ENCODE assay signal across 22 cellular contexts in the genomic region with DNA sequence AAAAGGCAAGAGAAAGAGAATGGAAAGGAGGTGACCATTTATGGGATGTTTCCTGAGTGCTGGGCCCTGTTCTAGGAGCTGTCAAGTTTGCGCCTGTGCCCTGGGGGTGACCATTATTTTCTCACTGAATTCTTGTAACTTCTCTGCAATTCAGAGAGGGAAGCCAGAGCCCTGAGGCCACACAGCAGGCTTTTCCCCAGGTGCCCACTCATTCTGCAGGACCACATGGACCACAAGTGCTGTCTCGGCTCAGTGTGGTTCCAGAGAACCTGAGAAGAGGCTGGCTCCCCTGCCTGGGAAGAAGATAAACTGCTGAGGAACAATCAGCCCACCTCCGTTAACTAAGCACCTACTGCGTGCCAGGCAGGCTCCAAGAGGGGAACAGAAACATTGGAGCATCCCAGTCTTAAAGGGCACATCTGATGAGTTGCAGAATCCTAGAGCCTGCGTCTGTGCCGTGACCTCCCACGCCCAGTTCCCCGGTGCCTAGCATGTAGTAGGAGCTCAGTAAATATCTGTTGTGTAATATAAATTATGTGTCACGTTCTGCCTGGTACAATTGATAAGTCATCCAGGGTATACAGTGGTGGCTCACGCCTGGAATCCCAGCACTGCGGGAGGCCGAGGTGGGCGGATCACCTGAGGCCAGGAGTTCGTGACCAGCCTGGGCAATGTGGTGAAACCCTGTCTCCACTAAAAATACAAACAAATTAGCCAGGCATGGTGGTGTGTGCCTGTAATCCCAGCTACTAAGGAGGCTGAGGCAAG. TPM values are rescaled to one million over a fixed set of nuclear protein-coding genes. Genes with fewer than 3 reads are reported as not detected.
"Had no signal": no experiment of that assay in that cellular context is flagged by ENCODE, and none has a peak within 500 bp of the region (broad histone marks: within the 10 kb centered on the region; RNA-seq: fewer than 3 reads in every experiment).

No MANE protein-coding gene starts in this region.

- H3K4me1 ChIP-seq: pancreas had no signal

- ATAC-seq: activated T-cell treated with anti-CD3 and anti-CD28 coated beads, Interleukin-2, amount 50 U/mL, for 72 hours; pancreas; stimulated activated naive B cell treated with anti-CD40 and anti-IgM and Interleukin-4, amounts not matched to agents 10 μg/mL and 1 μg/mL and 100 μg/mL, for 72 hours; T-helper 17 cell had no signal

- H3K27ac ChIP-seq: coronary artery, pancreas, tibial nerve had no signal

- H3K4me1 Mint-ChIP-seq: activated CD4-positive, alpha-beta memory T cell treated with anti-CD3 and anti-CD28 coated beads, Interleukin-2, amount 10 ng/mL, durations not matched to agents 7 days and 5 days; stimulated activated naive B cell treated with anti-CD40 and anti-IgM and Interleukin-4, amounts not matched to agents 10 μg/mL and 1 μg/mL and 100 μg/mL, for 72 hours had no signal

- DNase-seq: activated CD4-positive, alpha-beta memory T cell treated with anti-CD3 and anti-CD28 coated beads, Interleukin-2, amount 10 ng/mL, durations not matched to agents 7 days and 5 days; activated CD4-positive, alpha-beta T cell treated with anti-CD3 and anti-CD28 coated beads for 4 hours; activated gamma-delta T cell; activated T-cell treated with anti-CD3 and anti-CD28 coated beads, Interleukin-2, amount 50 U/mL, for 72 hours; amniotic stem cell; central memory CD4-positive, alpha-beta T cell; effector CD4-positive, alpha-beta T cell; foreskin melanocyte; head of caudate nucleus; midbrain; pancreas; stimulated activated CD4-positive, alpha-beta T cell treated with anti-CD3 and anti-CD28 coated beads, Interleukin-15, amount 100 ng/mL, for 24 hours; stimulated activated CD4-positive, alpha-beta T cell treated with anti-CD3 and anti-CD28 coated beads, Interleukin-4, amount 100 ng/mL, for 1 hour; stimulated activated naive B cell treated with anti-CD40 and anti-IgM and Interleukin-4, amounts not matched to agents 10 μg/mL and 1 μg/mL and 100 μg/mL, for 72 hours; T-helper 17 cell had no signal

- H3K36me3 Mint-ChIP-seq: activated naive CD8-positive, alpha-beta T cell; stimulated activated naive B cell treated with anti-CD40 and anti-IgM and Interleukin-4, amounts not matched to agents 10 μg/mL and 1 μg/mL and 100 μg/mL, for 72 hours had no signal

- H3K9me3 Mint-ChIP-seq: activated CD4-positive, alpha-beta memory T cell treated with anti-CD3 and anti-CD28 coated beads, Interleukin-2, amount 10 ng/mL, durations not matched to agents 7 days and 5 days; activated T-cell treated with anti-CD3 and anti-CD28 coated beads, Interleukin-2, amount 50 U/mL, for 72 hours; stimulated activated naive B cell treated with anti-CD40 and anti-IgM and Interleukin-4, amounts not matched to agents 10 μg/mL and 1 μg/mL and 100 μg/mL, for 72 hours had no signal

- H3K27ac Mint-ChIP-seq: activated CD4-positive, alpha-beta memory T cell treated with anti-CD3 and anti-CD28 coated beads, Interleukin-2, amount 10 ng/mL, durations not matched to agents 7 days and 5 days; activated naive CD8-positive, alpha-beta T cell; activated T-cell treated with anti-CD3 and anti-CD28 coated beads, Interleukin-2, amount 50 U/mL, for 72 hours; stimulated activated naive B cell treated with anti-CD40 and anti-IgM and Interleukin-4, amounts not matched to agents 10 μg/mL and 1 μg/mL and 100 μg/mL, for 72 hours; T-helper 17 cell had no signal

- H3K9me3 ChIP-seq: pancreas, tibial nerve had no signal

- H3K27me3 ChIP-seq: pancreas, tibial nerve had no signal

- H3K4me3 Mint-ChIP-seq: activated CD4-positive, alpha-beta memory T cell treated with anti-CD3 and anti-CD28 coated beads, Interleukin-2, amount 10 ng/mL, durations not matched to agents 7 days and 5 days; activated naive CD8-positive, alpha-beta T cell; activated T-cell treated with anti-CD3 and anti-CD28 coated beads, Interleukin-2, amount 50 U/mL, for 72 hours; stimulated activated naive B cell treated with anti-CD40 and anti-IgM and Interleukin-4, amounts not matched to agents 10 μg/mL and 1 μg/mL and 100 μg/mL, for 72 hours; T-helper 17 cell had no signal

- H3K27me3 Mint-ChIP-seq: activated CD4-positive, alpha-beta memory T cell treated with anti-CD3 and anti-CD28 coated beads, Interleukin-2, amount 10 ng/mL, durations not matched to agents 7 days and 5 days; activated naive CD8-positive, alpha-beta T cell; T-helper 17 cell had no signal

- H3K4me3 ChIP-seq: coronary artery, lung, pancreas, tibial nerve had no signal

RNA-seq across cellular contexts. Expression of a gene that starts 31.6 kb away (rescaled TPM):
- total RNA-seq: fibroblast of lung, lung, myocyte, subcutaneous adipose tissue, T-helper 17 cell, tibial nerve had no signal
- polyA plus RNA-seq: fibroblast of lung had no signal

RNA-seq across cellular contexts. Expression of a gene that starts 51.4 kb away (rescaled TPM):
- total RNA-seq: activated CD4-positive, alpha-beta memory T cell treated with anti-CD3 and anti-CD28 coated beads, Interleukin-2, amount 10 ng/mL, durations not matched to agents 7 days and 5 days; fibroblast of lung; myocyte; subcutaneous adipose tissue; T-helper 17 cell; tibial nerve had no signal
- polyA plus RNA-seq: fibroblast of lung had no signal
